In genomic region chr1:212674872-212675271, GRCh38 we compare ENCODE assay signal across 21 cellular contexts. TPM values are rescaled to one million over a fixed set of nuclear protein-coding genes. Genes with fewer than 3 reads are reported as not detected.
A peak's percentile ranks its signal among the peaks of the same experiment; 100 is the strongest.
DNase-seq lines count a peak whose midpoint lies in the region; ATAC-seq, FAIRE-seq and TF ChIP-seq lines count a peak whose summit lies in the region.
"Had no signal": no experiment of that assay in that cellular context is flagged by ENCODE, and none has a peak within 500 bp of the region (broad histone marks: within the 10 kb centered on the region; RNA-seq: fewer than 3 reads in every experiment).

No MANE protein-coding gene starts in this region.

- H3K23me2 ChIP-seq in H1 (ENCODE audit: low read depth, low read length) = no peaks in the 10 kb centered on the region

- no peaks in the 10 kb centered on the region for H3K79me2 ChIP-seq in K562 (ENCODE audit: control insufficient read depth, insufficient read depth, low read length)
- no peaks in the 10 kb centered on the region for H3K79me2 ChIP-seq in H1 (ENCODE audit: control insufficient read depth in 1 of 2, insufficient read depth in 2 of 2, low read length in 2 of 2)

- H3K27ac ChIP-seq in right atrium auricular region = no peak overlapping the region
- H3K27ac ChIP-seq in K562 (ENCODE audit: extremely low read depth, low read depth, low read length) = no peak overlapping the region
- no peak overlapping the region for H3K27ac ChIP-seq in H1 (ENCODE audit: low read depth, low read length)
- H3K27ac ChIP-seq in transverse colon = no peak overlapping the region
- H3K27ac ChIP-seq: 22Rv1; A549; BLaER1 treated with 17β-estradiol and CSF1 and Interleukin-3, amounts not matched to agents 10 nM and 100 nM; C4-2B had no signal

- H3K4me2 ChIP-seq in K562 (ENCODE audit: insufficient read depth, low read length) (no peak overlapping the region), H1 (ENCODE audit: insufficient read depth in 1 of 2, low read depth in 2 of 2, low read length in 2 of 2) (no peak overlapping the region)
- H3K4me2 ChIP-seq: A549; BLaER1 treated with 17β-estradiol and CSF1 and Interleukin-3, amounts not matched to agents 10 nM and 100 nM had no signal

- no peak for TF ChIP-seq POLR2A in K562 (conservative IDR thresholded peaks at IDR 0.05)
- TF ChIP-seq POLR2A in H1 (IDR thresholded peaks at IDR 0.05; ENCODE audit: control extremely low read depth in 1 of 2, low read depth in 2 of 2, low read length in 2 of 2) = no peak
- TF ChIP-seq POLR2A in transverse colon (IDR thresholded peaks at IDR 0.05) = no peak

- H3K4me3 ChIP-seq in right atrium auricular region (no peak overlapping the region), K562 (no peak overlapping the region), H1 (ENCODE audit: extremely low read depth in 1 of 4, insufficient read depth in 2 of 4, low read depth in 3 of 4, low read length in 4 of 4) (no peak overlapping the region), transverse colon (no peak overlapping the region)
- H3K4me3 ChIP-seq: A549; BLaER1 treated with 17β-estradiol and CSF1 and Interleukin-3, amounts not matched to agents 10 nM and 100 nM had no signal

- no peak overlapping the region for H4K8ac ChIP-seq in H1 (ENCODE audit: extremely low read depth, insufficient read depth, low read length)

- H3K36me3 ChIP-seq in right atrium auricular region = no peaks in the 10 kb centered on the region
- no peaks in the 10 kb centered on the region for H3K36me3 ChIP-seq in K562 (ENCODE audit: control insufficient read depth, insufficient read depth, low read length)
- no peaks in the 10 kb centered on the region for H3K36me3 ChIP-seq in H1 (ENCODE audit: control insufficient read depth in 2 of 4, insufficient read depth in 4 of 4, low read length in 3 of 4)
- no peaks in the 10 kb centered on the region for H3K36me3 ChIP-seq in transverse colon
- H3K36me3 ChIP-seq: BLaER1 treated with 17β-estradiol and CSF1 and Interleukin-3, amounts not matched to agents 10 nM and 100 nM had no signal

- intact Hi-C loops in Right ventricle myocardium superior (cut with DNase I) (loop anchor here (10.0 kb wide), 1 partner anchor 110 kb away; no protein-coding TSS in a partner anchor), K562 (cut with micrococcal nuclease) (no loop called here), transverse colon (cut with DNase I; ENCODE audit: low total_unique reads) (no loop called here)

- H3K27me3 ChIP-seq in right atrium auricular region = no peaks in the 10 kb centered on the region
- H3K27me3 ChIP-seq in K562 (ENCODE audit: control insufficient read depth in 2 of 2, insufficient read depth in 2 of 2, low read length in 2 of 2) = peaks cover 17 to 39% of the 10 kb centered on the region in 2 experiments
- no peaks in the 10 kb centered on the region for H3K27me3 ChIP-seq in H1 (replicated peaks in 1 of 4; ENCODE audit: control insufficient read depth in 3 of 4, extremely low read depth in 1 of 4, insufficient read depth in 3 of 4, low read length in 3 of 4)
- peaks cover 23% of the 10 kb centered on the region for H3K27me3 ChIP-seq in transverse colon
- H3K27me3 ChIP-seq: BLaER1 treated with 17β-estradiol and CSF1 and Interleukin-3, amounts not matched to agents 10 nM and 100 nM had no signal

- H4K20me1 ChIP-seq in K562 (replicated peaks; ENCODE audit: control insufficient read depth, insufficient read depth, low read length) = no peaks in the 10 kb centered on the region
- H4K20me1 ChIP-seq in H1 (replicated peaks in 1 of 2; ENCODE audit: control insufficient read depth in 1 of 2, insufficient read depth in 2 of 2, low read length in 2 of 2) = no peaks in the 10 kb centered on the region
- H4K20me1 ChIP-seq: BLaER1 treated with 17β-estradiol and CSF1 and Interleukin-3, amounts not matched to agents 10 nM and 100 nM had no signal

- no peak overlapping the region for H4K5ac ChIP-seq in H1 (ENCODE audit: insufficient read length, low read depth, low read length)

- H2BK15ac ChIP-seq in H1 (ENCODE audit: low read length) = no peak overlapping the region

- H3K14ac ChIP-seq in H1 (ENCODE audit: insufficient read length) = no peak overlapping the region

- CTCF ChIA-PET in K562 (lab: Yijun Ruan, JAX; ENCODE audit: low intra/inter-chr PET ratio) = no interaction called here
- CTCF ChIA-PET in H1 (lab: Charles Lee; ENCODE audit: partially characterized antibody) = interaction anchor here (0.6 to 3.1 kb wide), 4 partner anchors 10 to 217 kb away, joined by 3 to 13 read pairs (median 3); no protein-coding TSS in a partner anchor

- TF ChIP-seq CTCF in right atrium auricular region (IDR thresholded peaks at IDR 0.05) (no peak), K562 (IDR thresholded peaks at IDR 0.05 in 2 of 3, conservative IDR thresholded peaks at IDR 0.05 in 1 of 3; ENCODE audit: insufficient read depth in 2 of 3, low read depth in 1 of 3, low read length in 3 of 3) (no peak), H1 (IDR thresholded peaks at IDR 0.05; ENCODE audit: control extremely low read depth in 1 of 3, insufficient read depth in 1 of 3, low read depth in 1 of 3, low read length in 3 of 3) (no peak), transverse colon (IDR thresholded peaks at IDR 0.05) (no peak)

- no peaks in the 10 kb centered on the region for H3K79me1 ChIP-seq in H1 (ENCODE audit: low read depth, low read length)

- no peak overlapping the region for H3K9ac ChIP-seq in K562 (ENCODE audit: insufficient read depth in 1 of 2, low read depth in 2 of 2, low read length in 2 of 2)
- H3K9ac ChIP-seq in H1 (replicated peaks in 1 of 4; ENCODE audit: extremely low read depth in 1 of 4, low read depth in 3 of 4, low read length in 3 of 4) = no peak overlapping the region
- H3K9ac ChIP-seq: BLaER1 treated with 17β-estradiol and CSF1 and Interleukin-3, amounts not matched to agents 10 nM and 100 nM had no signal

- H4K91ac ChIP-seq in H1 (replicated peaks; ENCODE audit: insufficient read length, low read length) = no peak overlapping the region

- no peak overlapping the region for H3K18ac ChIP-seq in H1 (ENCODE audit: extremely low read depth, low read length)

- DNase-seq in right atrium auricular region (ENCODE audit: low spot score) (peak; percentile 9), Right ventricle myocardium superior (no peak), K562 (ENCODE audit: extremely low read depth in 1 of 4, low spot score in 3 of 4) (no peak), H1 (ENCODE audit: low read depth in 1 of 2, low spot score in 2 of 2) (no peak), transverse colon (no peak)
- DNase-seq in stimulated activated naive CD4-positive, alpha-beta T cell treated with Interleukin-2 at 50 U/mL for 16 hours (lab: John Stamatoyannopoulos, UW) = no peak
- DNase-seq: AML-193; Caco-2; Calu3; CD4-positive, alpha-beta T cell; CD8-positive, alpha-beta T cell; DMS79 treated with DMSO at 0.1 percent for 48 hours; GF-D8 had no signal

- H3K4ac ChIP-seq in H1 (replicated peaks; ENCODE audit: insufficient read length, low read depth, low read length) = no peak overlapping the region

- H2BK120ac ChIP-seq in H1 (replicated peaks; ENCODE audit: low read depth, low read length) = no peak overlapping the region

- TF ChIP-seq RAD21 in K562 (CRISPR knock-in tag; conservative IDR thresholded peaks at IDR 0.05 in 1 of 2, IDR thresholded peaks at IDR 0.05 in 1 of 2) (no peak), H1 (IDR thresholded peaks at IDR 0.05 in 1 of 2, conservative IDR thresholded peaks at IDR 0.05 in 1 of 2; ENCODE audit: low read depth in 2 of 2, low read length in 2 of 2) (no peak)

- H3K4me1 ChIP-seq in right atrium auricular region (no peaks in the 10 kb centered on the region), K562 (replicated peaks in 1 of 2; ENCODE audit: control insufficient read depth in 2 of 2, insufficient read depth in 2 of 2, low read length in 2 of 2) (no peaks in the 10 kb centered on the region; a peak in 1 of 5 replicates), H1 (replicated peaks in 1 of 4; ENCODE audit: control insufficient read depth in 3 of 4, insufficient read depth in 4 of 4, low read length in 3 of 4) (peaks cover 0 to 8% (median 6%) of the 10 kb centered on the region in 4 experiments; a peak in 3 of 7 replicates), transverse colon (peaks cover 0 to 6% (median 0%) of the 10 kb centered on the region in 4 donors)
- H3K4me1 ChIP-seq: Caco-2 had no signal

- no peak overlapping the region for H2BK5ac ChIP-seq in H1 (ENCODE audit: low read depth, low read length)

- H2AFZ ChIP-seq in K562 (ENCODE audit: low read depth, low read length) = no peak overlapping the region
- no peak overlapping the region for H2AFZ ChIP-seq in H1 (ENCODE audit: low read length)

- ATAC-seq in Right ventricle myocardium superior (ENCODE audit: poor library complexity) = no peak
- no peak for ATAC-seq in K562
- ATAC-seq in GM18511 (IDR thresholded peaks at IDR 0.05; ENCODE audit: unreplicated experiment) = no peak
- ATAC-seq: A549; CD8-positive, alpha-beta T cell had no signal

- H3K9me3 ChIP-seq in right atrium auricular region = no peaks in the 10 kb centered on the region
- H3K9me3 ChIP-seq in K562 (replicated peaks; ENCODE audit: control insufficient read depth, insufficient read depth, low read depth, low read length) = no peaks in the 10 kb centered on the region
- H3K9me3 ChIP-seq in H1 (ENCODE audit: insufficient read depth in 2 of 2, low read depth in 1 of 2, low read length in 1 of 2) = no peaks in the 10 kb centered on the region
- no peaks in the 10 kb centered on the region for H3K9me3 ChIP-seq in transverse colon
- H3K9me3 ChIP-seq: A549; BLaER1 treated with 17β-estradiol and CSF1 and Interleukin-3, amounts not matched to agents 10 nM and 100 nM; Caco-2 had no signal

- no TSS peak for BruUV-seq in K562 (replicated peaks; lab: Mats Ljungman, UMichigan)

- no peak overlapping the region for H3K23ac ChIP-seq in H1 (ENCODE audit: insufficient read length)

- H2BK20ac ChIP-seq in H1 (ENCODE audit: low read length) = no peak overlapping the region

- no peak overlapping the region for H2AK5ac ChIP-seq in H1 (ENCODE audit: low read depth, low read length)

- no peak overlapping the region for H3K56ac ChIP-seq in H1 (replicated peaks; ENCODE audit: insufficient read length, low read depth, low read length)

- POLR2A ChIA-PET in K562 (lab: Yijun Ruan, JAX) (interaction anchor here (0.9 kb wide), 1 partner anchor 10 kb away, joined by 3 read pairs; no protein-coding TSS in a partner anchor), H1 (lab: Charles Lee; ENCODE audit: partially characterized antibody) (interaction anchor here (0.8 to 1.0 kb wide), 2 partner anchors 67 to 327 kb away, joined by 3 read pairs; partner anchors contain the start of gene ATF3)

- in situ Hi-C loops in K562 (cut with MboI) = no loop called here
- in situ Hi-C loops in transverse colon (cut with MboI; ENCODE audit: low pct_ligation_motif_present in 1 of 4, low pct_unique_long_range_greater_than_20kb in 1 of 4, low sequenced_read_pairs in 3 of 4) = loop anchor here (25.0 kb wide), 3 partner anchors 87 to 312 kb away; partner anchors contain the start of genes NSL1 (in 1 of the 4) and TATDN3 (in 1 of the 4)

- 17% methylated on average over 3 of the region's 3 CpGs for WGBS in K562 (ENCODE audit: insufficient coverage, low coverage, missing lambda C conversion rate)
- 96% methylated on average over 3 of the region's 3 CpGs; no CpG with 5 or more reads in 1 of the 2 experiments for whole genome bisulfite sequencing in H1 (ENCODE audit: extremely low coverage in 1 of 2, insufficient coverage in 1 of 2, insufficient read length in 1 of 2, insufficient replicate concordance in 2 of 2, low coverage in 1 of 2, low lambda C conversion rate in 2 of 2, missing lambda C conversion rate in 1 of 2), 2 experiments
- WGBS in transverse colon (ENCODE audit: low coverage in 1 of 2), 2 donors = 95 to 96% methylated on average over 3 of the region's 3 CpGs

- FAIRE-seq in K562 (lab: Jason Lieb, UNC) (no peak), H1 (lab: Jason Lieb, UNC) (no peak)
- FAIRE-seq: A549, D721Med, G401.6, GM12891 had no signal

- H2BK12ac ChIP-seq in H1 (ENCODE audit: low read depth, low read length) = no peak overlapping the region

- no peaks in the 10 kb centered on the region for H3K9me1 ChIP-seq in K562 (ENCODE audit: control insufficient read depth, insufficient read depth, low read length)

- TF ChIP-seq EP300 in K562 (IDR thresholded peaks at IDR 0.05; ENCODE audit: low read length) (no peak), H1 (IDR thresholded peaks at IDR 0.05; ENCODE audit: borderline replicate concordance in 1 of 2, low read depth in 2 of 2, low read length in 2 of 2) (no peak), transverse colon (IDR thresholded peaks at IDR 0.05; ENCODE audit: low read depth) (no peak)

RNA-seq across cellular contexts. Expression of gene BATF3, which starts 24.8 kb away (rescaled TPM):
- total RNA-seq in right atrium auricular region (1 to 10 TPM in 1 of 2 donors, under 1 TPM in 1; 0.96 to 3.3 TPM), Right ventricle myocardium superior (1.3 TPM), K562 (2014; rRNA removed) (3.4 and 3.6 TPM in 2 replicates), K562 (2014; rRNA removed; fragmentation: Illumina TruSeq; extraction: Trizol) (0.96 and 1.1 TPM in 2 replicates), K562 (2015; rRNA removed; fragmentation: Illumina TruSeq; extraction: Trizol) (0.40 and 0.57 TPM in 2 replicates), K562 (2021) (2.0 and 3.8 TPM in 2 replicates), transverse colon (1 to 10 TPM in 1 of 4 donors, under 1 TPM in 2, not detected in 1; 0.14 to 2.8 (median 0.64) TPM)
- 1.7 and 2.4 TPM in 2 replicates for total RNA-seq in K562 (2011; cell fraction: chromatin; rRNA removed; ENCODE audit: low replicate concordance)
- 1.3 and 1.6 TPM in 2 replicates for total RNA-seq in K562 (2011; cell fraction: nucleolus; rRNA removed)
- total RNA-seq in K562 (2011; cell fraction: nucleoplasm; rRNA removed) = 1.2 and 2.6 TPM in 2 replicates
- polyA plus RNA-seq in K562 (2011; rRNA removed) (0.93 and 2.0 TPM in 2 replicates), K562 (2014; fragmentation: Illumina TruSeq; extraction: Trizol) (2.7 and 3.1 TPM in 2 replicates), K562 (2014; fragmentation: Nextera tagmentation; extraction: Ambion mirVana) (under 1 TPM; 0.51 to 0.57 TPM), K562 (2014; rRNA removed) (3.8 and 5.2 TPM in 2 replicates), H1 (2011; rRNA removed) (6.3 and 6.6 TPM in 2 replicates)
- polyA plus RNA-seq in K562 (2011; cell fraction: cytosol; rRNA removed) = 0.68 and 4.4 TPM in 2 replicates
- 0.48 and 0.71 TPM in 2 replicates for polyA plus RNA-seq in K562 (2011; cell fraction: nucleus; rRNA removed)
- polyA plus RNA-seq in K562 (2012) = 1.9 and 8.3 TPM in 2 replicates
- polyA minus RNA-seq in K562 (2011; rRNA and poly(A)+ RNA removed) = 0.18 and 0.25 TPM in 2 replicates
- 1.1 TPM in 1 of 2 replicates, not detected in the other for polyA minus RNA-seq in K562 (2011; cell fraction: cytosol; rRNA and poly(A)+ RNA removed)
- 0.11 and 0.54 TPM in 2 replicates for polyA minus RNA-seq in K562 (2011; cell fraction: nucleus; rRNA and poly(A)+ RNA removed)
- 6.3 and 7.3 TPM in 2 replicates for total RNA-seq in H1 (2021; fragmentation: NEBNext Ultra II Directional; extraction: Animal tissue kit (Norgen Biotek cat#: 25700))
- polyA plus RNA-seq in H1 (2011; cell fraction: cytosol; rRNA removed) = 3.3 TPM
- 2.7 TPM for polyA plus RNA-seq in H1 (2011; cell fraction: nucleus; rRNA removed)
- polyA plus RNA-seq in H1 (2012, experiment 1 of 2) = 0.98 to 5.7 TPM (median 3.4 TPM) in 4 replicates
- 5.9 TPM for polyA plus RNA-seq in H1 (2012, experiment 2 of 2)
- 6.0 TPM for polyA plus RNA-seq in H1 (2013, experiment 1 of 2)
- 6.4 TPM for polyA plus RNA-seq in H1 (2013, experiment 2 of 2)
- 0.56 and 0.98 TPM in 2 replicates for polyA minus RNA-seq in H1 (2011; rRNA and poly(A)+ RNA removed)
- not detected for polyA minus RNA-seq in H1 (2011; cell fraction: cytosol; rRNA and poly(A)+ RNA removed)
- polyA minus RNA-seq in H1 (2011; cell fraction: nucleus; rRNA and poly(A)+ RNA removed) = 2.1 TPM
- total RNA-seq: CD8-positive, alpha-beta T cell had no signal
